Comparison of ENCODE assay signal across 1 cellular context in the genomic region with DNA sequence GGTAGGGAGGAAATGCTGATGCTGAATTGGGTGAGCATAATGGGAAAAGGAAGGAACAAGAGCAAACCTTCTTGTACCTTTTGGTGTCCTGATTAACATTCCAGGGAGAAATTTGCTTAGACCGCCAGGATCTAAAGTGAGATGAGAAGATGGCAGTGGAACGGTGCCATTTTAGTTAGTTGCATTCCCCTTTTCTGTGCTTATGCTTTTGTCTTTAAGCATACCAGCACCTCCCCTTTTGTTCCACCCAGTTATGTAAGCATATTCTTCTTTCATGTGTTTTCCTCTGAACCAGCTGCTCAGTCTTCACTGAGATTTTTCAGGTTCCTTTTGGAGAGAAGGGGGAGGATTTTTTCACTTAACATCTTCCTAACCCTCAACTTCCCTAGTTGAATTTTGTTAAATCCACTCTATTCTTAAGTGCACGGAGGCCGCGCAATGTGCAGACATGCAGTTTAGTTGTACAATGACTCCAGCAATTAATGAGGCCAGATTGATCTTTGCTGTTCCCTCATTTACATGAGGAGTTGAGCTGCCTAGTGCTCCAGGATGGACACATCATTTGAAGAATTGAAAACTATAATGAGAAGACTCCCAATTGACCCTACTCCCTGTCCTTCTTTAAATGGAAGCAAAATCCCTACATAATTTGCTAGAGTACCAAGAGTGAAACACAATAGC.
TF ChIP-seq lines count a peak whose summit lies in the region.

No MANE protein-coding gene starts in this region.

TF ChIP-seq in H1, 55 proteins besides CTCF, POLR2A, EP300 and RAD21 (continued from another document):
- no peak for TF ChIP-seq TEAD4 (IDR thresholded peaks at IDR 0.05; ENCODE audit: low read depth, low read length)
- TF ChIP-seq, protein P1, sequence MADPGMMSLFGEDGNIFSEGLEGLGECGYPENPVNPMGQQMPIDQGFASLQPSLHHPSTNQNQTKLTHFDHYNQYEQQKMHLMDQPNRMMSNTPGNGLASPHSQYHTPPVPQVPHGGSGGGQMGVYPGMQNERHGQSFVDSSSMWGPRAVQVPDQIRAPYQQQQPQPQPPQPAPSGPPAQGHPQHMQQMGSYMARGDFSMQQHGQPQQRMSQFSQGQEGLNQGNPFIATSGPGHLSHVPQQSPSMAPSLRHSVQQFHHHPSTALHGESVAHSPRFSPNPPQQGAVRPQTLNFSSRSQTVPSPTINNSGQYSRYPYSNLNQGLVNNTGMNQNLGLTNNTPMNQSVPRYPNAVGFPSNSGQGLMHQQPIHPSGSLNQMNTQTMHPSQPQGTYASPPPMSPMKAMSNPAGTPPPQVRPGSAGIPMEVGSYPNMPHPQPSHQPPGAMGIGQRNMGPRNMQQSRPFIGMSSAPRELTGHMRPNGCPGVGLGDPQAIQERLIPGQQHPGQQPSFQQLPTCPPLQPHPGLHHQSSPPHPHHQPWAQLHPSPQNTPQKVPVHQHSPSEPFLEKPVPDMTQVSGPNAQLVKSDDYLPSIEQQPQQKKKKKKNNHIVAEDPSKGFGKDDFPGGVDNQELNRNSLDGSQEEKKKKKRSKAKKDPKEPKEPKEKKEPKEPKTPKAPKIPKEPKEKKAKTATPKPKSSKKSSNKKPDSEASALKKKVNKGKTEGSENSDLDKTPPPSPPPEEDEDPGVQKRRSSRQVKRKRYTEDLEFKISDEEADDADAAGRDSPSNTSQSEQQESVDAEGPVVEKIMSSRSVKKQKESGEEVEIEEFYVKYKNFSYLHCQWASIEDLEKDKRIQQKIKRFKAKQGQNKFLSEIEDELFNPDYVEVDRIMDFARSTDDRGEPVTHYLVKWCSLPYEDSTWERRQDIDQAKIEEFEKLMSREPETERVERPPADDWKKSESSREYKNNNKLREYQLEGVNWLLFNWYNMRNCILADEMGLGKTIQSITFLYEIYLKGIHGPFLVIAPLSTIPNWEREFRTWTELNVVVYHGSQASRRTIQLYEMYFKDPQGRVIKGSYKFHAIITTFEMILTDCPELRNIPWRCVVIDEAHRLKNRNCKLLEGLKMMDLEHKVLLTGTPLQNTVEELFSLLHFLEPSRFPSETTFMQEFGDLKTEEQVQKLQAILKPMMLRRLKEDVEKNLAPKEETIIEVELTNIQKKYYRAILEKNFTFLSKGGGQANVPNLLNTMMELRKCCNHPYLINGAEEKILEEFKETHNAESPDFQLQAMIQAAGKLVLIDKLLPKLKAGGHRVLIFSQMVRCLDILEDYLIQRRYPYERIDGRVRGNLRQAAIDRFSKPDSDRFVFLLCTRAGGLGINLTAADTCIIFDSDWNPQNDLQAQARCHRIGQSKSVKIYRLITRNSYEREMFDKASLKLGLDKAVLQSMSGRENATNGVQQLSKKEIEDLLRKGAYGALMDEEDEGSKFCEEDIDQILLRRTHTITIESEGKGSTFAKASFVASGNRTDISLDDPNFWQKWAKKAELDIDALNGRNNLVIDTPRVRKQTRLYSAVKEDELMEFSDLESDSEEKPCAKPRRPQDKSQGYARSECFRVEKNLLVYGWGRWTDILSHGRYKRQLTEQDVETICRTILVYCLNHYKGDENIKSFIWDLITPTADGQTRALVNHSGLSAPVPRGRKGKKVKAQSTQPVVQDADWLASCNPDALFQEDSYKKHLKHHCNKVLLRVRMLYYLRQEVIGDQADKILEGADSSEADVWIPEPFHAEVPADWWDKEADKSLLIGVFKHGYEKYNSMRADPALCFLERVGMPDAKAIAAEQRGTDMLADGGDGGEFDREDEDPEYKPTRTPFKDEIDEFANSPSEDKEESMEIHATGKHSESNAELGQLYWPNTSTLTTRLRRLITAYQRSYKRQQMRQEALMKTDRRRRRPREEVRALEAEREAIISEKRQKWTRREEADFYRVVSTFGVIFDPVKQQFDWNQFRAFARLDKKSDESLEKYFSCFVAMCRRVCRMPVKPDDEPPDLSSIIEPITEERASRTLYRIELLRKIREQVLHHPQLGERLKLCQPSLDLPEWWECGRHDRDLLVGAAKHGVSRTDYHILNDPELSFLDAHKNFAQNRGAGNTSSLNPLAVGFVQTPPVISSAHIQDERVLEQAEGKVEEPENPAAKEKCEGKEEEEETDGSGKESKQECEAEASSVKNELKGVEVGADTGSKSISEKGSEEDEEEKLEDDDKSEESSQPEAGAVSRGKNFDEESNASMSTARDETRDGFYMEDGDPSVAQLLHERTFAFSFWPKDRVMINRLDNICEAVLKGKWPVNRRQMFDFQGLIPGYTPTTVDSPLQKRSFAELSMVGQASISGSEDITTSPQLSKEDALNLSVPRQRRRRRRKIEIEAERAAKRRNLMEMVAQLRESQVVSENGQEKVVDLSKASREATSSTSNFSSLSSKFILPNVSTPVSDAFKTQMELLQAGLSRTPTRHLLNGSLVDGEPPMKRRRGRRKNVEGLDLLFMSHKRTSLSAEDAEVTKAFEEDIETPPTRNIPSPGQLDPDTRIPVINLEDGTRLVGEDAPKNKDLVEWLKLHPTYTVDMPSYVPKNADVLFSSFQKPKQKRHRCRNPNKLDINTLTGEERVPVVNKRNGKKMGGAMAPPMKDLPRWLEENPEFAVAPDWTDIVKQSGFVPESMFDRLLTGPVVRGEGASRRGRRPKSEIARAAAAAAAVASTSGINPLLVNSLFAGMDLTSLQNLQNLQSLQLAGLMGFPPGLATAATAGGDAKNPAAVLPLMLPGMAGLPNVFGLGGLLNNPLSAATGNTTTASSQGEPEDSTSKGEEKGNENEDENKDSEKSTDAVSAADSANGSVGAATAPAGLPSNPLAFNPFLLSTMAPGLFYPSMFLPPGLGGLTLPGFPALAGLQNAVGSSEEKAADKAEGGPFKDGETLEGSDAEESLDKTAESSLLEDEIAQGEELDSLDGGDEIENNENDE (IDR thresholded peaks at IDR 0.05; ENCODE audit: insufficient replicate concordance, low read length) = no peak
- no peak for TF ChIP-seq ASH2L (IDR thresholded peaks at IDR 0.05; ENCODE audit: low read length)
- TF ChIP-seq NRF1 (IDR thresholded peaks at IDR 0.05; ENCODE audit: low read depth, low read length) = no peak
- no peak for TF ChIP-seq TAF7 (optimal IDR thresholded peaks at IDR 0.05; ENCODE audit: borderline replicate concordance, low read depth, low read length)
- TF ChIP-seq SP2 (IDR thresholded peaks at IDR 0.05; ENCODE audit: low read length) = no peak
- TF ChIP-seq ZNF274 (IDR thresholded peaks at IDR 0.05; ENCODE audit: borderline replicate concordance, extremely low read depth, low read length) = no peak
- no peak for TF ChIP-seq SIX5 (IDR thresholded peaks at IDR 0.05; ENCODE audit: low read depth, low read length)
- no peak for TF ChIP-seq POLR2AphosphoS5 (IDR thresholded peaks at IDR 0.05; ENCODE audit: low read depth, low read length)
- no peak for TF ChIP-seq TAF1 (IDR thresholded peaks at IDR 0.05; ENCODE audit: low read depth, low read length)
- TF ChIP-seq, protein P2, sequence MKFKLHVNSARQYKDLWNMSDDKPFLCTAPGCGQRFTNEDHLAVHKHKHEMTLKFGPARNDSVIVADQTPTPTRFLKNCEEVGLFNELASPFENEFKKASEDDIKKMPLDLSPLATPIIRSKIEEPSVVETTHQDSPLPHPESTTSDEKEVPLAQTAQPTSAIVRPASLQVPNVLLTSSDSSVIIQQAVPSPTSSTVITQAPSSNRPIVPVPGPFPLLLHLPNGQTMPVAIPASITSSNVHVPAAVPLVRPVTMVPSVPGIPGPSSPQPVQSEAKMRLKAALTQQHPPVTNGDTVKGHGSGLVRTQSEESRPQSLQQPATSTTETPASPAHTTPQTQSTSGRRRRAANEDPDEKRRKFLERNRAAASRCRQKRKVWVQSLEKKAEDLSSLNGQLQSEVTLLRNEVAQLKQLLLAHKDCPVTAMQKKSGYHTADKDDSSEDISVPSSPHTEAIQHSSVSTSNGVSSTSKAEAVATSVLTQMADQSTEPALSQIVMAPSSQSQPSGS (IDR thresholded peaks at IDR 0.05; ENCODE audit: low read length) = no peak
- no peak for TF ChIP-seq HDAC2 (IDR thresholded peaks at IDR 0.05; ENCODE audit: borderline replicate concordance in 1 of 2, low read depth in 2 of 2, low read length in 2 of 2)
- no peak for TF ChIP-seq EGR1 (IDR thresholded peaks at IDR 0.05; ENCODE audit: borderline replicate concordance, low read depth, low read length)
- TF ChIP-seq, protein P3, sequence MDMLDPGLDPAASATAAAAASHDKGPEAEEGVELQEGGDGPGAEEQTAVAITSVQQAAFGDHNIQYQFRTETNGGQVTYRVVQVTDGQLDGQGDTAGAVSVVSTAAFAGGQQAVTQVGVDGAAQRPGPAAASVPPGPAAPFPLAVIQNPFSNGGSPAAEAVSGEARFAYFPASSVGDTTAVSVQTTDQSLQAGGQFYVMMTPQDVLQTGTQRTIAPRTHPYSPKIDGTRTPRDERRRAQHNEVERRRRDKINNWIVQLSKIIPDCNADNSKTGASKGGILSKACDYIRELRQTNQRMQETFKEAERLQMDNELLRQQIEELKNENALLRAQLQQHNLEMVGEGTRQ (IDR thresholded peaks at IDR 0.05; ENCODE audit: low read length) = no peak
- no peak for TF ChIP-seq RBBP5 (IDR thresholded peaks at IDR 0.05; ENCODE audit: borderline replicate concordance, low read depth, low read length)
- TF ChIP-seq BACH1 (IDR thresholded peaks at IDR 0.05; ENCODE audit: low read length) = no peak
- no peak for TF ChIP-seq SIRT6 (IDR thresholded peaks at IDR 0.05; ENCODE audit: low read length)
- no peak for TF ChIP-seq SP1 (IDR thresholded peaks at IDR 0.05; ENCODE audit: low read depth, low read length)
